25 cellular contexts compared by ENCODE assay signal in the genomic region with DNA sequence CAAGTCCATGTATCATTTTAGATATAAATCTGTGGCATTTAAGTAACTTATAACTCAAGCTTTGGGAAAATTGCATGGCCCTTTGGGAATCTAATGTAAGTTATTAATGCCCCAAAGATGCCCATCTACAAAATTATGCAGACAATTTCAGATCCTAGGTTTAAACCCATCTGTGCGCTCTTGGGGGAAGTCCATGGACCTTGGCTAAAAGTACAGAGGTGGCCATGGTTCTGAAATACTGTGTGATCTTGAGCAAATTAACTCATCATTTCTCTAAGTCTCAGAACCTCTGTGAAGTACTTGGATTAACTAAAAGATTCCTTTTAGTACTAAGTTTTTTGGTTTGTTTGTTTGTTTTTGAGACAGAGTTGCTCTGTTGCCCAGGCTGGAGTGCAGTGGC.
"Had no signal": no experiment of that assay in that cellular context is flagged by ENCODE, and none has a peak within 500 bp of the region (broad histone marks: within the 10 kb centered on the region; RNA-seq: fewer than 3 reads in every experiment).

No MANE protein-coding gene starts in this region.

- ATAC-seq: effector memory CD8-positive, alpha-beta T cell; esophagus mucosa; gastrocnemius medialis; heart right ventricle; left cardiac atrium; lower lobe of right lung; naive thymus-derived CD4-positive, alpha-beta T cell had no signal

- H3K27me3 ChIP-seq: esophagus squamous epithelium, gastrocnemius medialis, heart right ventricle had no signal

- H3K4me3 ChIP-seq: coronary artery, esophagus squamous epithelium, gastrocnemius medialis, heart right ventricle, left ventricle myocardium inferior, lower lobe of right lung had no signal

- FAIRE-seq: colon, endometrium, islet of Langerhans, keratinocyte had no signal

- DNase-seq: dermis blood vessel endothelial cell; effector CD8-positive, alpha-beta T cell; effector memory CD8-positive, alpha-beta T cell; endodermal cell; erythroblast; esophagus squamous epithelium; foreskin fibroblast; foreskin melanocyte; gastrocnemius medialis; glutamatergic neuron; head of caudate nucleus; heart right ventricle; hippocampal formation; left cardiac atrium; left ventricle myocardium inferior; lower lobe of right lung; mesendoderm; naive thymus-derived CD4-positive, alpha-beta T cell had no signal

- H3K9me3 ChIP-seq: esophagus squamous epithelium, gastrocnemius medialis, heart right ventricle, left ventricle myocardium inferior, lower lobe of right lung had no signal

- H3K27ac ChIP-seq: coronary artery, epithelial cell of prostate, esophagus squamous epithelium, gastrocnemius medialis, heart right ventricle, left ventricle myocardium inferior, lower lobe of right lung had no signal
